In genomic region chr20:41051426-41051825, GRCh38 we compare ENCODE assay signal across 14 cellular contexts. TPM values are rescaled to one million over a fixed set of nuclear protein-coding genes. Genes with fewer than 3 reads are reported as not detected.
DNase-seq lines count a peak whose midpoint lies in the region; ATAC-seq, FAIRE-seq and TF ChIP-seq lines count a peak whose summit lies in the region.
"Had no signal": no experiment of that assay in that cellular context is flagged by ENCODE, and none has a peak within 500 bp of the region (broad histone marks: within the 10 kb centered on the region; RNA-seq: fewer than 3 reads in every experiment).

No MANE protein-coding gene starts in this region.

- peaks cover 2 to 6% of the 10 kb centered on the region in 2 donors for H3K9me3 Mint-ChIP-seq in activated T-cell treated with anti-CD3 and anti-CD28 coated beads, Interleukin-2, amount 50 U/mL, for 72 hours
- no peaks in the 10 kb centered on the region for H3K9me3 Mint-ChIP-seq in T-cell

- peaks cover 9 to 16% of the 10 kb centered on the region in 2 donors for H3K36me3 Mint-ChIP-seq in activated T-cell treated with anti-CD3 and anti-CD28 coated beads, Interleukin-2, amount 50 U/mL, for 72 hours (ENCODE audit: insufficient read depth in 2 of 2)
- H3K36me3 Mint-ChIP-seq in T-cell, result peaks cover 15% of the 10 kb centered on the region

- FAIRE-seq in small intestine (lab: Jason Lieb, UNC), result no peak

- H3K4me3 Mint-ChIP-seq in activated T-cell treated with anti-CD3 and anti-CD28 coated beads, Interleukin-2, amount 50 U/mL, for 72 hours, result peak overlapping the region; percentile 16 to 24
- H3K4me3 Mint-ChIP-seq in T-cell, result peak overlapping the region; percentile 17 to 77 (median 21)

- no peaks in the 10 kb centered on the region for H3K36me3 ChIP-seq in gastroesophageal sphincter
- no peaks in the 10 kb centered on the region for H3K36me3 ChIP-seq in small intestine (ENCODE audit: control insufficient read depth in 2 of 2, insufficient read depth in 2 of 2, low read length in 2 of 2)

- H3K4me1 Mint-ChIP-seq in activated T-cell treated with anti-CD3 and anti-CD28 coated beads, Interleukin-2, amount 50 U/mL, for 72 hours (ENCODE audit: low read depth), result peaks cover 97% of the 10 kb centered on the region
- H3K4me1 Mint-ChIP-seq in T-cell, result peaks cover 94 to 97% (median 96%) of the 10 kb centered on the region in 3 donors

- H3K27ac Mint-ChIP-seq in activated T-cell treated with anti-CD3 and anti-CD28 coated beads, Interleukin-2, amount 50 U/mL, for 72 hours, result peak overlapping the region; percentile 64
- peak overlapping the region in 1 of 2 donors; percentile 71 for H3K27ac Mint-ChIP-seq in T-cell

- POLR2A ChIA-PET in T-cell (lab: Charles Lee), result interaction anchor here (1.0 to 1.1 kb wide), 2 partner anchors 21 to 24 kb away, joined by 3 read pairs; no protein-coding TSS in a partner anchor

- H3K27me3 ChIP-seq in gastroesophageal sphincter (no peaks in the 10 kb centered on the region), small intestine (ENCODE audit: control insufficient read depth in 2 of 2, insufficient read depth in 2 of 2, low read length in 2 of 2) (no peaks in the 10 kb centered on the region)
- H3K27me3 ChIP-seq: MG63 had no signal

- no peak for TF ChIP-seq POLR2A in gastroesophageal sphincter (IDR thresholded peaks at IDR 0.05)

- no peak for DNase-seq in activated T-cell treated with anti-CD3 and anti-CD28 coated beads, Interleukin-2, amount 50 U/mL, for 72 hours
- no peak for DNase-seq in activated T-cell treated with anti-CD3 and anti-CD28 coated beads, Interleukin-2, amount 50 U/mL, for 48 hours
- no peak for DNase-seq in T-cell
- DNase-seq in small intestine, result peak; percentile 50
- DNase-seq in stimulated activated CD4-positive, alpha-beta T cell treated with anti-CD3 and anti-CD28 coated beads, Interleukin-4, amount 100 ng/mL, for 4 hours, result no peak
- DNase-seq: activated CD4-positive, alpha-beta T cell treated with anti-CD3 and anti-CD28 coated beads for 4 hours; amniotic stem cell; GDM1; MG63; NCI-H226 had no signal

- CTCF ChIA-PET in T-cell (lab: Charles Lee), result interaction anchor here in 1 of 2 donors (1.3 kb wide), 1 partner anchor 61 kb away, joined by 3 read pairs; no protein-coding TSS in a partner anchor

- no peak for TF ChIP-seq EP300 in gastroesophageal sphincter (IDR thresholded peaks at IDR 0.05)

- H3K9me3 ChIP-seq in gastroesophageal sphincter (no peaks in the 10 kb centered on the region), small intestine (ENCODE audit: control insufficient read depth, low read depth) (no peaks in the 10 kb centered on the region)
- H3K9me3 ChIP-seq: MG63 had no signal

- peaks cover 57 to 98% (median 58%) of the 10 kb centered on the region in 3 donors for H3K4me1 ChIP-seq in gastroesophageal sphincter
- H3K4me1 ChIP-seq in small intestine (ENCODE audit: control insufficient read depth in 2 of 2, insufficient read depth in 1 of 2, low read depth in 1 of 2, low read length in 1 of 2), result peaks cover 24 to 56% of the 10 kb centered on the region in 2 donors

- no peak for TF ChIP-seq CTCF in gastroesophageal sphincter (IDR thresholded peaks at IDR 0.05)

- ATAC-seq in activated T-cell treated with anti-CD3 and anti-CD28 coated beads, Interleukin-2, amount 50 U/mL, for 72 hours (replicated peaks in 1 of 2), result no peak
- no peak for ATAC-seq in T-cell (replicated peaks in 1 of 4)
- ATAC-seq in gastroesophageal sphincter, result no peak
- ATAC-seq in GM19395 (IDR thresholded peaks at IDR 0.05; ENCODE audit: unreplicated experiment), result no peak
- no peak for ATAC-seq in HG02884 (IDR thresholded peaks at IDR 0.05; ENCODE audit: unreplicated experiment)

- H3K27me3 Mint-ChIP-seq in activated T-cell treated with anti-CD3 and anti-CD28 coated beads, Interleukin-2, amount 50 U/mL, for 72 hours (ENCODE audit: low read depth), result no peaks in the 10 kb centered on the region
- H3K27me3 Mint-ChIP-seq in T-cell, result no peaks in the 10 kb centered on the region

- H3K4me3 ChIP-seq in gastroesophageal sphincter (no peak overlapping the region), small intestine (ENCODE audit: low read depth in 1 of 2, low read length in 2 of 2) (no peak overlapping the region)
- H3K4me3 ChIP-seq: MG63, skin epidermis had no signal

- WGBS in gastroesophageal sphincter (ENCODE audit: low coverage in 1 of 2), 2 donors, result 64 to 82% methylated on average over 4 of the region's 4 CpGs
- WGBS in small intestine, 3 donors, result 20 to 38% (median 25%) methylated on average over 4 of the region's 4 CpGs

- H3K27ac ChIP-seq in gastroesophageal sphincter, result peak overlapping the region in 3 of 4 donors; percentile 57 to 74 (median 65)
- H3K27ac ChIP-seq in small intestine (ENCODE audit: low read depth in 1 of 2, low read length in 1 of 2), result peak overlapping the region in 1 of 2 donors; percentile 14

RNA-seq across cellular contexts. Expression of gene TOP1, which starts 22.8 kb away (rescaled TPM):
- 10 to 100 TPM; 78.7 to 86.1 TPM for total RNA-seq in activated T-cell treated with anti-CD3 and anti-CD28 coated beads, Interleukin-2, amount 50 U/mL, for 72 hours
- total RNA-seq in T-cell (10 to 100 TPM; 30.2 to 41.2 (median 38.1) TPM), gastroesophageal sphincter (10 to 100 TPM; 22.0 to 31.6 (median 28.8) TPM)
- polyA plus RNA-seq in small intestine, result 10 to 100 TPM; 46.2 to 72.4 (median 67.1) TPM
